27 cellular contexts compared by ENCODE assay signal in the genomic region with DNA sequence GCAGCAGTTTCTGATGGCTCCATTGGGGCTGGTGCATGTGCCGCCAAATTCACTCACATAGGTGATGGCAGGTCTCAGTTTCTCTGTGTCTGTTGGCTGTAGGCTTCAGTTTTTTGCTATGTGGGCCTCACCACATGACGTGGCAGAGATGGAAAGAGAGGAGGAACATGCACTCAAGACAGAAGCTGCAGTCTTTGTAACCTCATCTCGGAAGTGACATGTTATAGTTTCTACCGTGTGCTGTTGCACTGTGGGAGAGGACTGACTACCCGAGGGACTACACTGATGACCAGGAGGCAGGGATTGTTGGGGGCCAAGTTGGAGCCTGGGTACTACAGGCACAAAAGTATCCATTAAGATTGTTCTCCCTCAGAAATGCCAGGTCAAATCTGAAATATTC. TPM values are rescaled to one million over a fixed set of nuclear protein-coding genes. Genes with fewer than 3 reads are reported as not detected.
"Had no signal": no experiment of that assay in that cellular context is flagged by ENCODE, and none has a peak within 500 bp of the region (broad histone marks: within the 10 kb centered on the region; RNA-seq: fewer than 3 reads in every experiment).

No MANE protein-coding gene starts in this region.

- H3K4me3 ChIP-seq: Peyer's patch, SJCRH30 had no signal

- H3K9ac ChIP-seq: KMS-11 had no signal

- ATAC-seq: PC-3, Right ventricle myocardium inferior, SK-N-SH treated with all-trans-retinoic acid at 6 μM for 48 hours had no signal

- H3K4me2 ChIP-seq: KMS-11 had no signal

- DNase-seq: IMR-90; Kasumi-1; MM.1S; NCI-H1092 treated with DMSO at 0.1 percent for 48 hours; NCI-H1436; NCI-H187; NCI-H2029; NCI-H2081 treated with DMSO at 0.1 percent for 48 hours; NCI-H2171; NCI-H226; NCI-H446; NCI-H510A; NCI-H524 treated with DMSO at 0.1 percent for 48 hours; NCI-H69; NCI-H774; NK-92 treated with Interleukin-12 subunit alpha and Interleukin-12 subunit beta, amount 100 ng/mL, for 24 hours; PC-3; Peyer's patch; SHP77 treated with DMSO at 0.1 percent for 48 hours; SJCRH30; T-helper 1 cell had no signal

- H3K36me3 ChIP-seq: Peyer's patch, SJCRH30 had no signal

- H3K9me3 ChIP-seq: Peyer's patch, SJCRH30 had no signal

- H3K4me1 ChIP-seq: Peyer's patch had no signal

- H3K27me3 ChIP-seq: Peyer's patch had no signal

- H3K27ac ChIP-seq: KMS-11, Peyer's patch, SJCRH30 had no signal

RNA-seq across cellular contexts. Expression of a gene that starts 9.2 kb away (rescaled TPM):
- total RNA-seq: HT-29, OCI-LY7 had no signal

RNA-seq across cellular contexts. Expression of a gene that starts 36.2 kb away (rescaled TPM):
- total RNA-seq: HT-29, PC-3, RPMI7951, SJCRH30 had no signal
- polyA plus RNA-seq: IMR-90 had no signal
